ENCODE assay signal across 1 cellular context in the genomic region with DNA sequence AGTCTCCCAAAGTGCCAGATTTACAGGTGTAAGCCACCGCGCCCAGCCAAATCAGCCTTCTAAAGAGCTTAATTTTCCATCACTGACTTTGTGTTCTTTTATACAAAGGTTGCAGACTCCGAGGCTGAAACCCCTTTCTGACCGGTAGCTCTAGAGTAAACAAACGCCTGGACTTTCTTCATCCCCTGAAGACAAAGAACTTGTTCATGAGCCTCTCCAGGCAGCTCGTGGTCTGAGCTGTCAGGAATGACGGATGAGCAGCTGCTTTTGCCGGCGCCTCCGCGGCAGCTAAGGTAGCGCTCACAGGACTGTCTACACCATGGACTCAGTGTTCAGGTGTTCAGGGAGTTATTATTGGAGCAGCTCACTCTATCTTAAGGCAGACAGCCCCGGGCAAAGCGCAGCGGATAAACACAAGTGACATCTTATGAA.
TF ChIP-seq lines count a peak whose summit lies in the region.

No MANE protein-coding gene starts in this region.

TF ChIP-seq in HepG2, 621 proteins besides CTCF, POLR2A, EP300 and RAD21 (continued from another document and continues in another):
- peak; percentile 60; the same call in 1 of the 2 replicates for TF ChIP-seq MIXL1 (CRISPR knock-in tag; IDR thresholded peaks at IDR 0.05)
- TF ChIP-seq, protein P1, sequence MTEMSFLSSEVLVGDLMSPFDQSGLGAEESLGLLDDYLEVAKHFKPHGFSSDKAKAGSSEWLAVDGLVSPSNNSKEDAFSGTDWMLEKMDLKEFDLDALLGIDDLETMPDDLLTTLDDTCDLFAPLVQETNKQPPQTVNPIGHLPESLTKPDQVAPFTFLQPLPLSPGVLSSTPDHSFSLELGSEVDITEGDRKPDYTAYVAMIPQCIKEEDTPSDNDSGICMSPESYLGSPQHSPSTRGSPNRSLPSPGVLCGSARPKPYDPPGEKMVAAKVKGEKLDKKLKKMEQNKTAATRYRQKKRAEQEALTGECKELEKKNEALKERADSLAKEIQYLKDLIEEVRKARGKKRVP (CRISPR knock-in tag; IDR thresholded peaks at IDR 0.05), result peak in 1 of 2 experiments; percentile 46; a peak in 1 of 4 replicates
- TF ChIP-seq, protein P2, sequence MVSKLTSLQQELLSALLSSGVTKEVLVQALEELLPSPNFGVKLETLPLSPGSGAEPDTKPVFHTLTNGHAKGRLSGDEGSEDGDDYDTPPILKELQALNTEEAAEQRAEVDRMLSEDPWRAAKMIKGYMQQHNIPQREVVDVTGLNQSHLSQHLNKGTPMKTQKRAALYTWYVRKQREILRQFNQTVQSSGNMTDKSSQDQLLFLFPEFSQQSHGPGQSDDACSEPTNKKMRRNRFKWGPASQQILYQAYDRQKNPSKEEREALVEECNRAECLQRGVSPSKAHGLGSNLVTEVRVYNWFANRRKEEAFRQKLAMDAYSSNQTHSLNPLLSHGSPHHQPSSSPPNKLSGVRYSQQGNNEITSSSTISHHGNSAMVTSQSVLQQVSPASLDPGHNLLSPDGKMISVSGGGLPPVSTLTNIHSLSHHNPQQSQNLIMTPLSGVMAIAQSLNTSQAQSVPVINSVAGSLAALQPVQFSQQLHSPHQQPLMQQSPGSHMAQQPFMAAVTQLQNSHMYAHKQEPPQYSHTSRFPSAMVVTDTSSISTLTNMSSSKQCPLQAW (CRISPR knock-in tag; IDR thresholded peaks at IDR 0.05), result peak; percentile 75
- TF ChIP-seq, protein P3, sequence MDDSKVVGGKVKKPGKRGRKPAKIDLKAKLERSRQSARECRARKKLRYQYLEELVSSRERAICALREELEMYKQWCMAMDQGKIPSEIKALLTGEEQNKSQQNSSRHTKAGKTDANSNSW (CRISPR knock-in tag; IDR thresholded peaks at IDR 0.05; ENCODE audit: borderline replicate concordance), result no peak
- TF ChIP-seq, protein P4, sequence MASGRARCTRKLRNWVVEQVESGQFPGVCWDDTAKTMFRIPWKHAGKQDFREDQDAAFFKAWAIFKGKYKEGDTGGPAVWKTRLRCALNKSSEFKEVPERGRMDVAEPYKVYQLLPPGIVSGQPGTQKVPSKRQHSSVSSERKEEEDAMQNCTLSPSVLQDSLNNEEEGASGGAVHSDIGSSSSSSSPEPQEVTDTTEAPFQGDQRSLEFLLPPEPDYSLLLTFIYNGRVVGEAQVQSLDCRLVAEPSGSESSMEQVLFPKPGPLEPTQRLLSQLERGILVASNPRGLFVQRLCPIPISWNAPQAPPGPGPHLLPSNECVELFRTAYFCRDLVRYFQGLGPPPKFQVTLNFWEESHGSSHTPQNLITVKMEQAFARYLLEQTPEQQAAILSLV (CRISPR knock-in tag; IDR thresholded peaks at IDR 0.05; ENCODE audit: borderline replicate concordance), result no peak
- TF ChIP-seq, protein P5, sequence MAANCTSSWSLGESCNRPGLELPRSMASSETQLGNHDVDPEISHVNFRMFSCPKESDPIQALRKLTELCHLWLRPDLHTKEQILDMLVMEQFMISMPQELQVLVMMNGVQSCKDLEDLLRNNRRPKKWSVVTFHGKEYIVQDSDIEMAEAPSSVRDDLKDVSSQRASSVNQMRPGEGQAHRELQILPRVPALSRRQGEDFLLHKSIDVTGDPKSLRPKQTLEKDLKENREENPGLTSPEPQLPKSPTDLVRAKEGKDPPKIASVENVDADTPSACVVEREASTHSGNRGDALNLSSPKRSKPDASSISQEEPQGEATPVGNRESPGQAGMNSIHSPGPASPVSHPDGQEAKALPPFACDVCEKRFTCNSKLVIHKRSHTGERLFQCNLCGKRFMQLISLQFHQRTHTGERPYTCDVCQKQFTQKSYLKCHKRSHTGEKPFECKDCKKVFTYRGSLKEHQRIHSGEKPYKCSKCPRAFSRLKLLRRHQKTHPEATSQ (CRISPR knock-in tag; IDR thresholded peaks at IDR 0.05; ENCODE audit: borderline replicate concordance), result no peak
- TF ChIP-seq ATAD3A (CRISPR knock-in tag; IDR thresholded peaks at IDR 0.05), result no peak
- TF ChIP-seq NR2F1 (CRISPR knock-in tag; IDR thresholded peaks at IDR 0.05), result no peak
- TF ChIP-seq CC2D1A (CRISPR knock-in tag; IDR thresholded peaks at IDR 0.05), result no peak
- no peak for TF ChIP-seq ZNF224 (CRISPR knock-in tag; IDR thresholded peaks at IDR 0.05)
- TF ChIP-seq ZNF7 (CRISPR knock-in tag; IDR thresholded peaks at IDR 0.05), result no peak
- peak; percentile 73; the same call in 1 of the 2 replicates for TF ChIP-seq ZNF264 (CRISPR knock-in tag; IDR thresholded peaks at IDR 0.05)
- TF ChIP-seq, protein P6, sequence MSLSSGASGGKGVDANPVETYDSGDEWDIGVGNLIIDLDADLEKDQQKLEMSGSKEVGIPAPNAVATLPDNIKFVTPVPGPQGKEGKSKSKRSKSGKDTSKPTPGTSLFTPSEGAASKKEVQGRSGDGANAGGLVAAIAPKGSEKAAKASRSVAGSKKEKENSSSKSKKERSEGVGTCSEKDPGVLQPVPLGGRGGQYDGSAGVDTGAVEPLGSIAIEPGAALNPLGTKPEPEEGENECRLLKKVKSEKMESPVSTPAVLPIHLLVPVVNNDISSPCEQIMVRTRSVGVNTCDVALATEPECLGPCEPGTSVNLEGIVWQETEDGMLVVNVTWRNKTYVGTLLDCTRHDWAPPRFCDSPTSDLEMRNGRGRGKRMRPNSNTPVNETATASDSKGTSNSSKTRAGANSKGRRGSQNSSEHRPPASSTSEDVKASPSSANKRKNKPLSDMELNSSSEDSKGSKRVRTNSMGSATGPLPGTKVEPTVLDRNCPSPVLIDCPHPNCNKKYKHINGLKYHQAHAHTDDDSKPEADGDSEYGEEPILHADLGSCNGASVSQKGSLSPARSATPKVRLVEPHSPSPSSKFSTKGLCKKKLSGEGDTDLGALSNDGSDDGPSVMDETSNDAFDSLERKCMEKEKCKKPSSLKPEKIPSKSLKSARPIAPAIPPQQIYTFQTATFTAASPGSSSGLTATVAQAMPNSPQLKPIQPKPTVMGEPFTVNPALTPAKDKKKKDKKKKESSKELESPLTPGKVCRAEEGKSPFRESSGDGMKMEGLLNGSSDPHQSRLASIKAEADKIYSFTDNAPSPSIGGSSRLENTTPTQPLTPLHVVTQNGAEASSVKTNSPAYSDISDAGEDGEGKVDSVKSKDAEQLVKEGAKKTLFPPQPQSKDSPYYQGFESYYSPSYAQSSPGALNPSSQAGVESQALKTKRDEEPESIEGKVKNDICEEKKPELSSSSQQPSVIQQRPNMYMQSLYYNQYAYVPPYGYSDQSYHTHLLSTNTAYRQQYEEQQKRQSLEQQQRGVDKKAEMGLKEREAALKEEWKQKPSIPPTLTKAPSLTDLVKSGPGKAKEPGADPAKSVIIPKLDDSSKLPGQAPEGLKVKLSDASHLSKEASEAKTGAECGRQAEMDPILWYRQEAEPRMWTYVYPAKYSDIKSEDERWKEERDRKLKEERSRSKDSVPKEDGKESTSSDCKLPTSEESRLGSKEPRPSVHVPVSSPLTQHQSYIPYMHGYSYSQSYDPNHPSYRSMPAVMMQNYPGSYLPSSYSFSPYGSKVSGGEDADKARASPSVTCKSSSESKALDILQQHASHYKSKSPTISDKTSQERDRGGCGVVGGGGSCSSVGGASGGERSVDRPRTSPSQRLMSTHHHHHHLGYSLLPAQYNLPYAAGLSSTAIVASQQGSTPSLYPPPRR (CRISPR knock-in tag; IDR thresholded peaks at IDR 0.05; ENCODE audit: borderline replicate concordance), result peak; percentile 77; the same call in 1 of the 2 replicates
- TF ChIP-seq KLF11 (CRISPR knock-in tag; IDR thresholded peaks at IDR 0.05), result no peak
- TF ChIP-seq, protein P7, sequence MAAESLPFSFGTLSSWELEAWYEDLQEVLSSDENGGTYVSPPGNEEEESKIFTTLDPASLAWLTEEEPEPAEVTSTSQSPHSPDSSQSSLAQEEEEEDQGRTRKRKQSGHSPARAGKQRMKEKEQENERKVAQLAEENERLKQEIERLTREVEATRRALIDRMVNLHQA (CRISPR knock-in tag; IDR thresholded peaks at IDR 0.05), result no peak
- peak; percentile 80 for TF ChIP-seq ZNF263 (CRISPR knock-in tag; IDR thresholded peaks at IDR 0.05)
- TF ChIP-seq DNMT3B (CRISPR knock-in tag; conservative IDR thresholded peaks at IDR 0.05), result peak; percentile 86; the same call in 1 of the 2 replicates
- TF ChIP-seq ZNF720 (CRISPR knock-in tag; IDR thresholded peaks at IDR 0.05), result no peak
- TF ChIP-seq POGZ (CRISPR knock-in tag; IDR thresholded peaks at IDR 0.05), result peak; percentile 50; the same call in 1 of the 2 replicates
- no peak for TF ChIP-seq SSRP1 (CRISPR knock-in tag; IDR thresholded peaks at IDR 0.05)
- peak; percentile 69; the same call in 1 of the 2 replicates for TF ChIP-seq CBFB (CRISPR knock-in tag; IDR thresholded peaks at IDR 0.05)
- TF ChIP-seq, protein P8, sequence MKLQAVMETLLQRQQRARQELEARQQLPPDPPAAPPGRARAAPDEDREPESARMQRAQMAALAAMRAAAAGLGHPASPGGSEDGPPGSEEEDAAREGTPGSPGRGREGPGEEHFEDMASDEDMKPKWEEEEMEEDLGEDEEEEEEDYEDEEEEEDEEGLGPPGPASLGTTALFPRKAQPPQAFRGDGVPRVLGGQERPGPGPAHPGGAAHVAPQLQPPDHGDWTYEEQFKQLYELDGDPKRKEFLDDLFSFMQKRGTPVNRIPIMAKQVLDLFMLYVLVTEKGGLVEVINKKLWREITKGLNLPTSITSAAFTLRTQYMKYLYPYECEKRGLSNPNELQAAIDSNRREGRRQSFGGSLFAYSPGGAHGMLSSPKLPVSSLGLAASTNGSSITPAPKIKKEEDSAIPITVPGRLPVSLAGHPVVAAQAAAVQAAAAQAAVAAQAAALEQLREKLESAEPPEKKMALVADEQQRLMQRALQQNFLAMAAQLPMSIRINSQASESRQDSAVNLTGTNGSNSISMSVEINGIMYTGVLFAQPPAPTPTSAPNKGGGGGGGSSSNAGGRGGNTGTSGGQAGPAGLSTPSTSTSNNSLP (IDR thresholded peaks at IDR 0.05; ENCODE audit: low read depth, low read length), result 0 out of 2 replicates have a peak, but pooled peaks have one; percentile 9
- no peak for TF ChIP-seq EED (CRISPR knock-in tag; IDR thresholded peaks at IDR 0.05)
- TF ChIP-seq TOE1 (CRISPR knock-in tag; IDR thresholded peaks at IDR 0.05), result no peak
- peak; percentile 35; the same call in 1 of the 2 replicates for TF ChIP-seq NFYC (CRISPR knock-in tag; IDR thresholded peaks at IDR 0.05)
- TF ChIP-seq, protein P9, sequence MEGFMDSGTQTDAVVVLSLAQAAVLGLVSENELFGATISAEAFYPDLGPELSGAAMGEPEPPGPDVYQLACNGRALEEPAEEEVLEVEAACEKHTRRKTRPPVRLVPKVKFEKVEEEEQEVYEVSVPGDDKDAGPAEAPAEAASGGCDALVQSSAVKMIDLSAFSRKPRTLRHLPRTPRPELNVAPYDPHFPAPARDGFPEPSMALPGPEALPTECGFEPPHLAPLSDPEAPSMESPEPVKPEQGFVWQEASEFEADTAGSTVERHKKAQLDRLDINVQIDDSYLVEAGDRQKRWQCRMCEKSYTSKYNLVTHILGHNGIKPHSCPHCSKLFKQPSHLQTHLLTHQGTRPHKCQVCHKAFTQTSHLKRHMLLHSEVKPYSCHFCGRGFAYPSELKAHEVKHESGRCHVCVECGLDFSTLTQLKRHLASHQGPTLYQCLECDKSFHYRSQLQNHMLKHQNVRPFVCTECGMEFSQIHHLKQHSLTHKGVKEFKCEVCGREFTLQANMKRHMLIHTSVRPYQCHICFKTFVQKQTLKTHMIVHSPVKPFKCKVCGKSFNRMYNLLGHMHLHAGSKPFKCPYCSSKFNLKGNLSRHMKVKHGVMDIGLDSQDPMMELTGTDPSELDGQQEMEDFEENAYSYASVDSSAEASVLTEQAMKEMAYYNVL (CRISPR knock-in tag; IDR thresholded peaks at IDR 0.05; ENCODE audit: borderline replicate concordance), result peak; percentile 92
- no peak for TF ChIP-seq U2AF1 (optimal IDR thresholded peaks at IDR 0.05; ENCODE audit: low read depth, low read length)
- TF ChIP-seq ZNF567 (CRISPR knock-in tag; IDR thresholded peaks at IDR 0.05; ENCODE audit: borderline replicate concordance), result no peak
- TF ChIP-seq ZNF746 (CRISPR knock-in tag; IDR thresholded peaks at IDR 0.05), result no peak
- TF ChIP-seq, protein P10, sequence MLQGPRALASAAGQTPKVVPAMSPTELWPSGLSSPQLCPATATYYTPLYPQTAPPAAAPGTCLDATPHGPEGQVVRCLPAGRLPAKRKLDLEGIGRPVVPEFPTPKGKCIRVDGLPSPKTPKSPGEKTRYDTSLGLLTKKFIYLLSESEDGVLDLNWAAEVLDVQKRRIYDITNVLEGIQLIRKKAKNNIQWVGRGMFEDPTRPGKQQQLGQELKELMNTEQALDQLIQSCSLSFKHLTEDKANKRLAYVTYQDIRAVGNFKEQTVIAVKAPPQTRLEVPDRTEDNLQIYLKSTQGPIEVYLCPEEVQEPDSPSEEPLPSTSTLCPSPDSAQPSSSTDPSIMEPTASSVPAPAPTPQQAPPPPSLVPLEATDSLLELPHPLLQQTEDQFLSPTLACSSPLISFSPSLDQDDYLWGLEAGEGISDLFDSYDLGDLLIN (CRISPR knock-in tag; IDR thresholded peaks at IDR 0.05; ENCODE audit: borderline replicate concordance), result no peak
- TF ChIP-seq, protein P11, sequence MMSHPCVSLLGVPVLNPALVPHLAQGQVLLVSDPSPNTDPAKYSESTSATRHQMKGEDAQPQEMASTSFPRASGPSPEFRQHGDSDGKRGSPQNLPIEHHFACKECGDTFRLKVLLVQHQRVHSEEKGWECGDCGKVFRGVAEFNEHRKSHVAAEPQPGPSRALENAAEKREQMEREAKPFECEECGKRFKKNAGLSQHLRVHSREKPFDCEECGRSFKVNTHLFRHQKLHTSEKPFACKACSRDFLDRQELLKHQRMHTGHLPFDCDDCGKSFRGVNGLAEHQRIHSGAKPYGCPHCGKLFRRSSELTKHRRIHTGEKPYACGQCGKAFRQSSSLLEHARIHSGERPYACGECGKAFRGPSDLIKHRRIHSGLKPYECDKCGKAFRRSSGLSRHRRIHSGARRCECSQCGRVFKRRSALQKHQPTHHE (CRISPR knock-in tag; IDR thresholded peaks at IDR 0.05; ENCODE audit: borderline replicate concordance), result no peak
- TF ChIP-seq, protein P12, sequence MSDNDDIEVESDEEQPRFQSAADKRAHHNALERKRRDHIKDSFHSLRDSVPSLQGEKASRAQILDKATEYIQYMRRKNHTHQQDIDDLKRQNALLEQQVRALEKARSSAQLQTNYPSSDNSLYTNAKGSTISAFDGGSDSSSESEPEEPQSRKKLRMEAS (IDR thresholded peaks at IDR 0.05), result peak; percentile 68; the same call in 1 of the 2 replicates
- peak; percentile 69; the same call in 1 of the 2 replicates for TF ChIP-seq AHR (CRISPR knock-in tag; IDR thresholded peaks at IDR 0.05)
- peak; percentile 86 for TF ChIP-seq CEBPG (CRISPR knock-in tag; IDR thresholded peaks at IDR 0.05)
- TF ChIP-seq, protein P13, sequence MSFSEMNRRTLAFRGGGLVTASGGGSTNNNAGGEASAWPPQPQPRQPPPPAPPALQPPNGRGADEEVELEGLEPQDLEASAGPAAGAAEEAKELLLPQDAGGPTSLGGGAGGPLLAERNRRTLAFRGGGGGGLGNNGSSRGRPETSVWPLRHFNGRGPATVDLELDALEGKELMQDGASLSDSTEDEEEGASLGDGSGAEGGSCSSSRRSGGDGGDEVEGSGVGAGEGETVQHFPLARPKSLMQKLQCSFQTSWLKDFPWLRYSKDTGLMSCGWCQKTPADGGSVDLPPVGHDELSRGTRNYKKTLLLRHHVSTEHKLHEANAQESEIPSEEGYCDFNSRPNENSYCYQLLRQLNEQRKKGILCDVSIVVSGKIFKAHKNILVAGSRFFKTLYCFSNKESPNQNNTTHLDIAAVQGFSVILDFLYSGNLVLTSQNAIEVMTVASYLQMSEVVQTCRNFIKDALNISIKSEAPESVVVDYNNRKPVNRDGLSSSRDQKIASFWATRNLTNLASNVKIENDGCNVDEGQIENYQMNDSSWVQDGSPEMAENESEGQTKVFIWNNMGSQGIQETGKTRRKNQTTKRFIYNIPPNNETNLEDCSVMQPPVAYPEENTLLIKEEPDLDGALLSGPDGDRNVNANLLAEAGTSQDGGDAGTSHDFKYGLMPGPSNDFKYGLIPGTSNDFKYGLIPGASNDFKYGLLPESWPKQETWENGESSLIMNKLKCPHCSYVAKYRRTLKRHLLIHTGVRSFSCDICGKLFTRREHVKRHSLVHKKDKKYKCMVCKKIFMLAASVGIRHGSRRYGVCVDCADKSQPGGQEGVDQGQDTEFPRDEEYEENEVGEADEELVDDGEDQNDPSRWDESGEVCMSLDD (CRISPR knock-in tag; IDR thresholded peaks at IDR 0.05; ENCODE audit: borderline replicate concordance), result no peak
- no peak for TF ChIP-seq ZFP37 (CRISPR knock-in tag; IDR thresholded peaks at IDR 0.05; ENCODE audit: borderline replicate concordance)
- no peak for TF ChIP-seq CBX2 (IDR thresholded peaks at IDR 0.05; ENCODE audit: low read depth, low read length)
- TF ChIP-seq CBX2 (CRISPR knock-in tag; IDR thresholded peaks at IDR 0.05; ENCODE audit: low read depth), result no peak
